ENCODE assay signal across 8 cellular contexts in the genomic region with DNA sequence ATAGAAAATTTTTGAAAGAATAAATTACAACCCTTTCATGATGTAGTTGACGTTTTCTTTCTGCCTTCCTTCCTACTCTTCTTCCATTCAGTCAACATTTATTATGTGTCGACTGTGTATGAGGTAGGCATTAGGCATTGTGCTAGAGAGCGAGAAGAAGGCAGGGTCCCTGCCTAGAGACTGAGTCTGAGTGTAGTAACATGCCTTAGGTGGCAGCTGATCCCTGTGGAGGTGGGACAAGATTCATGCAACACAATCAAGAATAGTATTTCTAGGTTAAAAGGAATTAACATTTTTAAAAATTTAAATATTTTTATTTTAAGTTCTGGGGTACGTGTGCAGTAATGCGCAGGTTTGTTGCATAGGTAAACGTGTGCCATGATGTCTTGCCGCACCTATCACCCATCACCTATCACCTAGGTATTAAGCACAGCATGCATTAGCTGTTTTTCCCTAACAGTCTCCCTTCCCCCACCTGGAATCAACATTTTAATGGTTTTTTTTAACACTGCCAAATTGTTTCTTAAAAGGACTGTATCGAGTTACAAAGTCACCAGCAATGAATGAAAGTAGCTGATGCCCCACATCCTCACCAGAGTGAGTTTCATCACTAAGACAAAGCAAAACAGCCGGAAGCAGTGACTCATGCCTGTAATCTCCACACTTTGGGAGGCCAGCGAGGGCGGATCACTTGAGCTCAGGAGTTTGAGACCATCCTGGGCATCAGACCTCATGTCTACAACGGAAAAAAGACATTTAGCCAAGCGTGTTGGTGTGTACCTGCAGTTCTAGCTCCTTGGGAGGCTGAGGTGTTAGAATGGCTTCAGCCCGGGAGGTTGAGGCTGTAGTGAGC.
DNase-seq lines count a peak whose midpoint lies in the region; ATAC-seq and TF ChIP-seq lines count a peak whose summit lies in the region.

No MANE protein-coding gene starts in this region.

- intact Hi-C loops in Calu3 (cut with micrococcal nuclease; ENCODE audit: unreplicated experiment) = no loop called here

- CTCF ChIA-PET in Calu3 (lab: Charles Lee) = interaction anchor here (0.7 to 1.0 kb wide), 2 partner anchors 18 to 110 kb away, joined by 3 to 4 read pairs; no protein-coding TSS in a partner anchor

- DNase-seq in Calu3 (peak; percentile 61), Kasumi-1 (lab: John Stamatoyannopoulos, UW) (peak; percentile 86 to 90), SW 1271 (lab: John Stamatoyannopoulos, UW) (peak; percentile 75 to 82), fibroblast of mammary gland (ENCODE audit: low read depth) (peak; percentile 82), skeletal muscle cell (ENCODE audit: low read depth) (peak; percentile 62), D341Med (ENCODE audit: low spot score) (no peak), germinal center (ENCODE audit: low spot score) (no peak)

- H3K4me3 Mint-ChIP-seq in Calu3 (ENCODE audit: low read depth, unreplicated experiment) = no peak overlapping the region

- BruUV-seq in Calu3 (replicated peaks; lab: Mats Ljungman, UMichigan) = no TSS peak

- no peaks in the 10 kb centered on the region for H3K36me3 Mint-ChIP-seq in Calu3 (ENCODE audit: insufficient read depth, unreplicated experiment)

- no peaks in the 10 kb centered on the region for H3K27me3 Mint-ChIP-seq in Calu3 (ENCODE audit: unreplicated experiment)

- H3K4me1 Mint-ChIP-seq in Calu3 (ENCODE audit: low read depth, unreplicated experiment) = peaks cover 34% of the 10 kb centered on the region

- H3K27ac Mint-ChIP-seq in Calu3 (ENCODE audit: unreplicated experiment) = no peak overlapping the region

- no peaks in the 10 kb centered on the region for H3K9me3 Mint-ChIP-seq in Calu3 (ENCODE audit: low read depth, unreplicated experiment)

- TF ChIP-seq CTCF in Calu3 (IDR thresholded peaks at IDR 0.05; ENCODE audit: unreplicated experiment) = no peak
- TF ChIP-seq CTCF in fibroblast of mammary gland (conservative IDR thresholded peaks at IDR 0.05; ENCODE audit: control insufficient read depth, insufficient read depth, low read depth, low read length) = no peak

- ATAC-seq in HG03571 (IDR thresholded peaks at IDR 0.05; ENCODE audit: unreplicated experiment) = no peak

- H3K4me3 ChIP-seq in fibroblast of mammary gland (ENCODE audit: control insufficient read depth, low read depth, low read length) (no peak overlapping the region), skeletal muscle cell (ENCODE audit: low read depth, low read length) (no peak overlapping the region)

Comparison
In these comparisons a context has a peak if more than half of its experiments do, and no peak if none do; other contexts are left out.
1. DNase-seq: peak in Calu3 (single experiment), Kasumi-1 (2 of 2), SW 1271 (2 of 2), fibroblast of mammary gland (single experiment) and skeletal muscle cell (single experiment); none in D341Med (single experiment) and germinal center (single experiment).